ENCODE assay signal across 10 cellular contexts in genomic region chr10:72563327-72563932, GRCh38.
DNase-seq lines count a peak whose midpoint lies in the region; ATAC-seq and TF ChIP-seq lines count a peak whose summit lies in the region.
"Had no signal": no experiment of that assay in that cellular context is flagged by ENCODE, and none has a peak within 500 bp of the region (broad histone marks: within the 10 kb centered on the region; RNA-seq: fewer than 3 reads in every experiment).

No MANE protein-coding gene starts in this region.

- H3K27me3 Mint-ChIP-seq in central memory CD8-positive, alpha-beta T cell = no peaks in the 10 kb centered on the region
- H3K27me3 Mint-ChIP-seq in CD8-positive, alpha-beta memory T cell = no peaks in the 10 kb centered on the region
- no peaks in the 10 kb centered on the region for H3K27me3 Mint-ChIP-seq in osteocyte (ENCODE audit: unreplicated experiment)

- peak; percentile 61 for ATAC-seq in GM18498 (IDR thresholded peaks at IDR 0.05; ENCODE audit: unreplicated experiment)
- ATAC-seq in GM21447 (IDR thresholded peaks at IDR 0.05; ENCODE audit: unreplicated experiment) = peak; percentile 74
- ATAC-seq in central memory CD8-positive, alpha-beta T cell (replicated peaks; ENCODE audit: extremely low read depth, poor library complexity, severe bottlenecking) = no peak
- ATAC-seq: Panc1 had no signal

- peaks cover 35% of the 10 kb centered on the region for H3K36me3 Mint-ChIP-seq in central memory CD8-positive, alpha-beta T cell (ENCODE audit: insufficient read depth)
- H3K36me3 Mint-ChIP-seq in CD8-positive, alpha-beta memory T cell = peaks cover 26 to 69% (median 33%) of the 10 kb centered on the region in 3 donors
- peaks cover 44% of the 10 kb centered on the region for H3K36me3 Mint-ChIP-seq in osteocyte (ENCODE audit: unreplicated experiment)

- no peaks in the 10 kb centered on the region for H3K36me3 ChIP-seq in CD8-positive, alpha-beta memory T cell (ENCODE audit: insufficient read depth, low read length)
- peaks cover 17 to 32% of the 10 kb centered on the region in 2 donors for H3K36me3 ChIP-seq in ascending aorta

- H3K4me1 ChIP-seq in CD8-positive, alpha-beta memory T cell (ENCODE audit: insufficient read depth, low read length) = no peaks in the 10 kb centered on the region
- no peaks in the 10 kb centered on the region for H3K4me1 ChIP-seq in ascending aorta

- no peak overlapping the region for H3K4me3 ChIP-seq in Jurkat, Clone E6-1 (ENCODE audit: low read length)
- no peak overlapping the region for H3K4me3 ChIP-seq in CD8-positive, alpha-beta memory T cell (ENCODE audit: low read length)
- no peak overlapping the region for H3K4me3 ChIP-seq in ascending aorta

- TF ChIP-seq CTCF in osteocyte (IDR thresholded peaks at IDR 0.05) = no peak
- TF ChIP-seq CTCF in ascending aorta (IDR thresholded peaks at IDR 0.05) = no peak

- peaks cover 7% of the 10 kb centered on the region for H3K4me1 Mint-ChIP-seq in central memory CD8-positive, alpha-beta T cell
- peaks cover 7 to 18% (median 11%) of the 10 kb centered on the region in 3 donors for H3K4me1 Mint-ChIP-seq in CD8-positive, alpha-beta memory T cell
- peaks cover 12% of the 10 kb centered on the region for H3K4me1 Mint-ChIP-seq in osteocyte (ENCODE audit: unreplicated experiment)

- H3K27me3 ChIP-seq in CD8-positive, alpha-beta memory T cell (ENCODE audit: insufficient read depth, low read length, poor library complexity, severe bottlenecking) = no peaks in the 10 kb centered on the region
- no peaks in the 10 kb centered on the region for H3K27me3 ChIP-seq in ascending aorta

- CTCF ChIA-PET in CD8-positive, alpha-beta memory T cell (lab: Charles Lee) = no interaction called here

- POLR2A ChIA-PET in CD8-positive, alpha-beta memory T cell (lab: Charles Lee) = no interaction called here

- H3K9me3 Mint-ChIP-seq in central memory CD8-positive, alpha-beta T cell = no peaks in the 10 kb centered on the region
- no peaks in the 10 kb centered on the region for H3K9me3 Mint-ChIP-seq in CD8-positive, alpha-beta memory T cell
- H3K9me3 Mint-ChIP-seq in osteocyte (ENCODE audit: unreplicated experiment) = peaks cover 5% of the 10 kb centered on the region

- DNase-seq in Jurkat, Clone E6-1 (ENCODE audit: low read depth, low spot score) = peak; percentile 35
- no peak for DNase-seq in central memory CD8-positive, alpha-beta T cell (ENCODE audit: low spot score in 2 of 2)
- no peak for DNase-seq in CD8-positive, alpha-beta memory T cell
- DNase-seq in osteocyte (ENCODE audit: extremely low spot score, unreplicated experiment) = no peak
- DNase-seq in ascending aorta (ENCODE audit: low spot score in 2 of 2) = no peak
- DNase-seq in amygdala (lab: John Stamatoyannopoulos, UW) = no peak
- DNase-seq: amniotic stem cell had no signal

- H3K9me3 ChIP-seq in CD8-positive, alpha-beta memory T cell (ENCODE audit: low read length) = no peaks in the 10 kb centered on the region
- no peaks in the 10 kb centered on the region for H3K9me3 ChIP-seq in ascending aorta

- intact Hi-C loops in ascending aorta (cut with DNase I) = no loop called here

- no peak overlapping the region for H3K4me3 Mint-ChIP-seq in central memory CD8-positive, alpha-beta T cell
- H3K4me3 Mint-ChIP-seq in CD8-positive, alpha-beta memory T cell = no peak overlapping the region
- H3K4me3 Mint-ChIP-seq in osteocyte (ENCODE audit: unreplicated experiment) = no peak overlapping the region

- no peak overlapping the region for H3K27ac ChIP-seq in CD8-positive, alpha-beta memory T cell (ENCODE audit: low read depth, low read length)
- no peak overlapping the region for H3K27ac ChIP-seq in ascending aorta

- H3K27ac Mint-ChIP-seq in central memory CD8-positive, alpha-beta T cell (ENCODE audit: low read depth) = peak overlapping the region; percentile 1
- peak overlapping the region in 4 of 8 donors; percentile 2 to 56 (median 32) for H3K27ac Mint-ChIP-seq in CD8-positive, alpha-beta memory T cell
- H3K27ac Mint-ChIP-seq in osteocyte (ENCODE audit: unreplicated experiment) = no peak overlapping the region
